14 cellular contexts compared by ENCODE assay signal in the genomic region with DNA sequence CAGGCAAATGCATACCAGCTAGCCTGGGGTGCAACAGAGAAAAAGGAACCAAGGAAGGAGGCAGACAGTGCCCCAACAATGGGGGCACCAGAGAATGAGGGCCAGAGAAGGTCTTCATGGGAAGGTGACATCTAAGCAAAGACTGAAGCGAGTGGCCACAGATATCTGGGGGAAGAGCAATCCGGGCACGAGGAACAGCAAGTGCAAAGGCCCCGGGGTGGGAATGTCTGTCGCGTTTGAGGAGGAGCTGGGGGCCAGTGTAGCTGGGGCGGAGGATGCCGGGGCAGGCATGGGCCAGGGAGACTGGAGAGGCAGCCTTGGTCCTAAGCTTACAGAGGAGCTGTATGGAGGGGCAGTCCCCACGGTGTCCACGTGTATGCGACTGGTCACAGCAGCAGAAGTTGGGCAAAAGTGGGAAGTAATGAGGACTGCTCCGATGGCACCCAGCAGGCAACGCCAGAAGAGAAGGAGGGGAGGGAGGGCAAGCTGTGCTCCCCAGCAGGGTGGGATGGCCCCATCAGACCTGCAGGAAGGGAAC. TPM values are rescaled to one million over a fixed set of nuclear protein-coding genes. Genes with fewer than 3 reads are reported as not detected.
DNase-seq lines count a peak whose midpoint lies in the region; ATAC-seq and TF ChIP-seq lines count a peak whose summit lies in the region.
"Had no signal": no experiment of that assay in that cellular context is flagged by ENCODE, and none has a peak within 500 bp of the region (broad histone marks: within the 10 kb centered on the region; RNA-seq: fewer than 3 reads in every experiment).

No MANE protein-coding gene starts in this region.

- peaks cover 33% of the 10 kb centered on the region for H3K36me3 ChIP-seq in CD4-positive, CD25-positive, alpha-beta regulatory T cell (ENCODE audit: control insufficient read depth, insufficient read depth, low read length)
- no peaks in the 10 kb centered on the region for H3K36me3 ChIP-seq in SK-N-SH (replicated peaks in 1 of 2; ENCODE audit: control insufficient read depth in 1 of 2, insufficient read depth in 2 of 2, low read length in 1 of 2)

- H3K27ac Mint-ChIP-seq in CD4-positive, CD25-positive, alpha-beta regulatory T cell = peak overlapping the region; percentile 74 to 98 (median 97)
- H3K27ac Mint-ChIP-seq in IgD-negative memory B cell (peak overlapping the region; percentile 61 to 99 (median 88)), nephron progenitor cell (peak overlapping the region; percentile 16)

- H3K4me1 Mint-ChIP-seq in CD4-positive, CD25-positive, alpha-beta regulatory T cell = peaks cover 31 to 100% (median 74%) of the 10 kb centered on the region in 4 donors
- H3K4me1 Mint-ChIP-seq in IgD-negative memory B cell = peaks cover 55 to 71% (median 68%) of the 10 kb centered on the region in 3 donors
- H3K4me1 Mint-ChIP-seq in nephron progenitor cell = peaks cover 69% of the 10 kb centered on the region

- no peaks in the 10 kb centered on the region for H3K27me3 Mint-ChIP-seq in CD4-positive, CD25-positive, alpha-beta regulatory T cell
- H3K27me3 Mint-ChIP-seq in IgD-negative memory B cell (peaks cover 1% of the 10 kb centered on the region), nephron progenitor cell (ENCODE audit: low read depth, poor library complexity) (peaks cover 7% of the 10 kb centered on the region)
- H3K27me3 Mint-ChIP-seq: stimulated activated naive B cell treated with anti-CD40 and anti-IgM and Interleukin-4, amounts not matched to agents 10 μg/mL and 1 μg/mL and 100 μg/mL, for 72 hours had no signal

- no peak overlapping the region for H3K9ac ChIP-seq in SK-N-SH

- WGBS in SK-N-SH (ENCODE audit: low lambda C conversion rate) = 94% methylated on average over 13 of the region's 13 CpGs

- no peak for TF ChIP-seq EP300 in SK-N-SH (IDR thresholded peaks at IDR 0.05; ENCODE audit: borderline replicate concordance in 1 of 2, low read depth in 1 of 2, low read length in 1 of 2)

- peak overlapping the region; percentile 91 for H3K27ac ChIP-seq in CD4-positive, CD25-positive, alpha-beta regulatory T cell (ENCODE audit: insufficient read depth, low read length, poor library complexity, severe bottlenecking)
- H3K27ac ChIP-seq in caudate nucleus (ENCODE audit: low read depth, low read length) (peak overlapping the region; percentile 78), SK-N-SH (ENCODE audit: low read depth in 2 of 2, low read length in 1 of 2) (peak overlapping the region in 1 of 2 experiments; percentile 72; a peak in 1 of 4 replicates)

- peaks cover 70% of the 10 kb centered on the region for H3K79me2 ChIP-seq in SK-N-SH (ENCODE audit: insufficient read depth)

- no peak for ATAC-seq in CD4-positive, CD25-positive, alpha-beta regulatory T cell (ENCODE audit: low read depth in 2 of 2)
- ATAC-seq in HG03025 (IDR thresholded peaks at IDR 0.05; ENCODE audit: low FRiP score, unreplicated experiment) (no peak), HG03354 (IDR thresholded peaks at IDR 0.05; ENCODE audit: poor library complexity, severe bottlenecking, unreplicated experiment) (no peak)
- ATAC-seq: stimulated activated naive B cell treated with anti-CD40 and anti-IgM and Interleukin-4, amounts not matched to agents 10 μg/mL and 1 μg/mL and 100 μg/mL, for 72 hours had no signal

- no peaks in the 10 kb centered on the region for H3K9me3 Mint-ChIP-seq in CD4-positive, CD25-positive, alpha-beta regulatory T cell
- H3K9me3 Mint-ChIP-seq in IgD-negative memory B cell = peaks cover 0 to 3% (median 0%) of the 10 kb centered on the region in 3 donors
- no peaks in the 10 kb centered on the region for H3K9me3 Mint-ChIP-seq in nephron progenitor cell

- H4K20me1 ChIP-seq in SK-N-SH (ENCODE audit: insufficient read depth) = peaks cover 4% of the 10 kb centered on the region; the same call in 1 of the 2 replicates

- H3K9me2 ChIP-seq in SK-N-SH = no peaks in the 10 kb centered on the region

- POLR2A ChIA-PET in SK-N-SH (lab: Yijun Ruan, JAX) = interaction anchor here (0.6 kb wide), 1 partner anchor 22 kb away, joined by 3 read pairs; no protein-coding TSS in a partner anchor

- no peaks in the 10 kb centered on the region for H3K27me3 ChIP-seq in CD4-positive, CD25-positive, alpha-beta regulatory T cell (ENCODE audit: control insufficient read depth, insufficient read depth, low read length)
- H3K27me3 ChIP-seq in SK-N-SH (ENCODE audit: insufficient read depth) = no peaks in the 10 kb centered on the region

- no peak overlapping the region for H2AFZ ChIP-seq in SK-N-SH (ENCODE audit: low read depth)

- CTCF ChIA-PET in SK-N-SH (lab: Yijun Ruan, JAX) = interaction anchor here (0.9 to 6.2 kb wide), 8 partner anchors 12 to 156 kb away, joined by 3 to 55 read pairs (median 4); no protein-coding TSS in a partner anchor

- peaks cover 43% of the 10 kb centered on the region for H3K36me3 Mint-ChIP-seq in CD4-positive, CD25-positive, alpha-beta regulatory T cell
- H3K36me3 Mint-ChIP-seq in IgD-negative memory B cell (peaks cover 5% of the 10 kb centered on the region), nephron progenitor cell (ENCODE audit: low read depth) (peaks cover 13% of the 10 kb centered on the region)

- TF ChIP-seq CTCF in nephron progenitor cell (IDR thresholded peaks at IDR 0.05) (no peak), SK-N-SH (IDR thresholded peaks at IDR 0.05) (no peak)

- H3K9me3 ChIP-seq in CD4-positive, CD25-positive, alpha-beta regulatory T cell (ENCODE audit: control insufficient read depth in 2 of 2, low read length in 2 of 2) = no peaks in the 10 kb centered on the region
- H3K9me3 ChIP-seq in SK-N-SH = no peaks in the 10 kb centered on the region

- H3K4me3 Mint-ChIP-seq in CD4-positive, CD25-positive, alpha-beta regulatory T cell = peak overlapping the region; percentile 82 to 97 (median 92)
- peak overlapping the region in 2 of 4 donors; percentile 0 to 52 for H3K4me3 Mint-ChIP-seq in IgD-negative memory B cell
- no peak overlapping the region for H3K4me3 Mint-ChIP-seq in nephron progenitor cell
- H3K4me3 Mint-ChIP-seq: stimulated activated naive B cell treated with anti-CD40 and anti-IgM and Interleukin-4, amounts not matched to agents 10 μg/mL and 1 μg/mL and 100 μg/mL, for 72 hours had no signal

- DNase-seq in CD4-positive, CD25-positive, alpha-beta regulatory T cell = no peak
- DNase-seq in caudate nucleus (lab: John Stamatoyannopoulos, UW) (no peak), nephron progenitor cell (no peak), superior temporal gyrus (ENCODE audit: extremely low spot score) (no peak), SK-N-SH (no peak)
- DNase-seq: glutamatergic neuron; IMR-90; NCI-H1436; NCI-H524; stimulated activated CD4-positive, alpha-beta T cell treated with anti-CD3 and anti-CD28 coated beads, Interleukin-2, amount 100 ng/mL, for 48 hours; stimulated activated naive B cell treated with anti-CD40 and anti-IgM and Interleukin-4, amounts not matched to agents 10 μg/mL and 1 μg/mL and 100 μg/mL, for 72 hours had no signal

- peaks cover 12% of the 10 kb centered on the region for H3F3A ChIP-seq in SK-N-SH (replicated peaks; ENCODE audit: insufficient read depth)

- no peak overlapping the region for H3K4me2 ChIP-seq in SK-N-SH

- peak overlapping the region; percentile 19 for H3K4me3 ChIP-seq in CD4-positive, CD25-positive, alpha-beta regulatory T cell (ENCODE audit: low read depth, low read length)
- no peak overlapping the region for H3K4me3 ChIP-seq in SK-N-SH (ENCODE audit: low read depth in 2 of 2, low read length in 1 of 2)

- no peak for TF ChIP-seq RAD21 in SK-N-SH (IDR thresholded peaks at IDR 0.05; ENCODE audit: low read length)

- H3K4me1 ChIP-seq in CD4-positive, CD25-positive, alpha-beta regulatory T cell (ENCODE audit: control insufficient read depth, insufficient read depth, low read length, poor library complexity, severe bottlenecking) = peaks cover 100% of the 10 kb centered on the region
- H3K4me1 ChIP-seq in SK-N-SH (ENCODE audit: control insufficient read depth in 1 of 2, insufficient read depth in 2 of 2, low read depth in 1 of 2, low read length in 1 of 2) = peaks cover 38 to 62% of the 10 kb centered on the region in 2 experiments

TF ChIP-seq in SK-N-SH, 30 proteins besides CTCF, POLR2A, EP300 and RAD21 (continues in another document):
- no peak for TF ChIP-seq POLR2AphosphoS5 (IDR thresholded peaks at IDR 0.05; ENCODE audit: low read depth, low read length)
- TF ChIP-seq FOXJ3 (CRISPR knock-in tag; IDR thresholded peaks at IDR 0.05) = no peak
- no peak for TF ChIP-seq TAF1 (IDR thresholded peaks at IDR 0.05; ENCODE audit: borderline replicate concordance, low read depth, low read length)
- TF ChIP-seq JUND (IDR thresholded peaks at IDR 0.05) = no peak

RNA-seq across cellular contexts. Expression of a gene that starts 19.1 kb away (rescaled TPM):
- 402 TPM for total RNA-seq in CD4-positive, CD25-positive, alpha-beta regulatory T cell
- polyA plus RNA-seq in CD4-positive, CD25-positive, alpha-beta regulatory T cell = 100 to 1,000 TPM; 140 to 190 (median 177) TPM
- polyA plus RNA-seq in IgD-negative memory B cell = 90.5 TPM
- polyA plus RNA-seq in SK-N-SH (2012; rRNA removed) = 17.9 and 26.2 TPM in 2 replicates
- polyA plus RNA-seq in SK-N-SH (2012; cell fraction: cytosol; rRNA removed) = 15.9 and 18.6 TPM in 2 replicates
- polyA plus RNA-seq in SK-N-SH (2012; cell fraction: nucleus; rRNA removed) = 32.9 and 55.0 TPM in 2 replicates

RNA-seq across cellular contexts. Expression of a gene that starts 24.0 kb away (rescaled TPM):
- 35.7 TPM for total RNA-seq in CD4-positive, CD25-positive, alpha-beta regulatory T cell
- 10 to 100 TPM; 27.5 to 30.6 (median 29.7) TPM for polyA plus RNA-seq in CD4-positive, CD25-positive, alpha-beta regulatory T cell
- polyA plus RNA-seq in IgD-negative memory B cell (44.9 TPM), SK-N-SH (2012; rRNA removed) (106 and 117 TPM in 2 replicates)
- 54.1 and 69.2 TPM in 2 replicates for polyA plus RNA-seq in SK-N-SH (2012; cell fraction: cytosol; rRNA removed)
- polyA plus RNA-seq in SK-N-SH (2012; cell fraction: nucleus; rRNA removed) = 90.7 and 100 TPM in 2 replicates

RNA-seq across cellular contexts. Expression of a gene that starts 31.1 kb away (rescaled TPM):
- 3.3 TPM for total RNA-seq in CD4-positive, CD25-positive, alpha-beta regulatory T cell
- 1 to 10 TPM in 1 of 4 donors, under 1 TPM in 2, not detected in 1; 0.22 to 1.1 (median 0.81) TPM for polyA plus RNA-seq in CD4-positive, CD25-positive, alpha-beta regulatory T cell
- polyA plus RNA-seq in IgD-negative memory B cell (1.1 TPM), SK-N-SH (2012; rRNA removed) (4.0 and 6.1 TPM in 2 replicates)
- polyA plus RNA-seq in SK-N-SH (2012; cell fraction: cytosol; rRNA removed) = 1.7 and 2.5 TPM in 2 replicates
- polyA plus RNA-seq in SK-N-SH (2012; cell fraction: nucleus; rRNA removed) = 40.1 and 41.3 TPM in 2 replicates

RNA-seq across cellular contexts. Expression of a gene that starts 44.8 kb away (rescaled TPM):
- 31.6 TPM for total RNA-seq in CD4-positive, CD25-positive, alpha-beta regulatory T cell
- polyA plus RNA-seq in CD4-positive, CD25-positive, alpha-beta regulatory T cell = 10 to 100 TPM; 23.1 to 23.8 (median 23.7) TPM
- polyA plus RNA-seq in IgD-negative memory B cell (32.5 TPM), SK-N-SH (2012; rRNA removed) (28.4 and 30.2 TPM in 2 replicates)
- polyA plus RNA-seq in SK-N-SH (2012; cell fraction: cytosol; rRNA removed) = 11.0 and 21.1 TPM in 2 replicates
- polyA plus RNA-seq in SK-N-SH (2012; cell fraction: nucleus; rRNA removed) = 29.1 and 30.8 TPM in 2 replicates

Comparison
In these comparisons a context has a peak if more than half of its experiments do, and no peak if none do; other contexts are left out.
1. H3K27ac Mint-ChIP-seq: peak in every context shown above with its lines; median percentile 97 in CD4-positive, CD25-positive, alpha-beta regulatory T cell; 88 in IgD-negative memory B cell; 16 in nephron progenitor cell.